9 cellular contexts compared by ENCODE assay signal in the genomic region with DNA sequence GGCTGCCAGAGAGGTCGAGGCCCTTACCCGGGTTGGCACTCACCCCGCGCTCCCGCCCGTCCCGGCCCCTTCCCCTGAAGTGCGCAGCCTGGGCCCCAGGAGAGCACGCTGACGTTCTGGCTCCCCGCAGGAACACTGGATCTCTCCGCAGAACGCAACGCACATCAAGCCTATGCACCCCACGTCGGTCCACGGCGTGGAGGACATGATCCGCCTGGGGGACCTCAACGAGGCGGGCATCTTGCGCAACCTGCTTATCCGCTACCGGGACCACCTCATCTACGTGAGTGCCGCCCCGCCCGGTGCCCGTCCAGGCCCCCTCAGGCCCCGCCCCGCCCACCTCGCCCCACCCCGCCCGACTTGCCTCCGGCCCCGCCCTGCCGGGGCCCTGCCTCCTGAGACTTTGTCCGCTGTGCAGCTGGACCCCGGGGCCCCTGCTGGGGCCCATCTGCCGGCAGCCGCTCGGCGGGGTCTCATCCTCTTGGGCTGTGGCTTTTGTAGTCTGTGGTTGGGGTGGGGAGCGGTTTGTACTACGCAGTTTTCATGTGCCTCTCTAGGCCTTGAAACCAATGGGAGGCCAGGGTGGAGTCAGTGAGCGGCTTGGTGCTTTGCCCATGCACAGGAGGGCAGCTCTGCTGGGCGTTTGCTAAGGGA. TPM values are rescaled to one million over a fixed set of nuclear protein-coding genes. Genes with fewer than 3 reads are reported as not detected.
DNase-seq lines count a peak whose midpoint lies in the region; ATAC-seq and TF ChIP-seq lines count a peak whose summit lies in the region.
"Had no signal": no experiment of that assay in that cellular context is flagged by ENCODE, and none has a peak within 500 bp of the region (broad histone marks: within the 10 kb centered on the region; RNA-seq: fewer than 3 reads in every experiment).

No MANE protein-coding gene starts in this region.

- ATAC-seq in activated CD8-positive, alpha-beta T cell treated with anti-CD3 and anti-CD28 coated beads, Interleukin-2, amount 10 ng/mL, durations not matched to agents 7 days and 5 days, result peak; percentile 56
- ATAC-seq in stimulated activated naive B cell treated with anti-CD40 and anti-IgM and Interleukin-4, amounts not matched to agents 10 μg/mL and 1 μg/mL and 100 μg/mL, for 72 hours (replicated peaks), result peak; percentile 31 to 41
- no peak for ATAC-seq in HG03108 (IDR thresholded peaks at IDR 0.05; ENCODE audit: unreplicated experiment)
- no peak for ATAC-seq in HG03039 (IDR thresholded peaks at IDR 0.05; ENCODE audit: unreplicated experiment)

- intact Hi-C loops in activated CD4-positive, alpha-beta T cell treated with anti-CD3 and anti-CD28 coated beads, Interleukin-2, amount 10 ng/mL, durations not matched to agents 24 days and 14 days (cut with micrococcal nuclease), result no loop called here

- TF ChIP-seq CTCF in cardiac muscle cell (IDR thresholded peaks at IDR 0.05; ENCODE audit: low read depth, low read length), result no peak

- POLR2A ChIA-PET in activated CD8-positive, alpha-beta T cell treated with anti-CD3 and anti-CD28 coated beads, Interleukin-2, amount 10 ng/mL, durations not matched to agents 7 days and 5 days (lab: Charles Lee), result no interaction called here

- H3K9me3 ChIP-seq in cardiac muscle cell (ENCODE audit: low read depth) (no peaks in the 10 kb centered on the region), HAP-1 (no peaks in the 10 kb centered on the region)

- peak; percentile 78 for DNase-seq in activated CD4-positive, alpha-beta T cell treated with anti-CD3 and anti-CD28 coated beads, Interleukin-2, amount 10 ng/mL, durations not matched to agents 24 days and 14 days
- no peak for DNase-seq in activated CD4-positive, alpha-beta T cell treated with anti-CD3 and anti-CD28 coated beads, Interleukin-2, amount 50 U/mL, for 4 hours
- peak; percentile 65 for DNase-seq in activated CD8-positive, alpha-beta T cell treated with anti-CD3 and anti-CD28 coated beads, Interleukin-2, amount 10 ng/mL, durations not matched to agents 7 days and 5 days
- DNase-seq in cardiac muscle cell (ENCODE audit: low read depth in 1 of 2, low spot score in 1 of 2), result peak; percentile 15 to 24
- no peak for DNase-seq in stimulated activated naive B cell treated with anti-CD40 and anti-IgM and Interleukin-4, amounts not matched to agents 10 μg/mL and 1 μg/mL and 100 μg/mL, for 72 hours
- DNase-seq in HAP-1 (ENCODE audit: low spot score in 2 of 2), result no peak

- H3K4me3 ChIP-seq in cardiac muscle cell (peak overlapping the region; percentile 14), HAP-1 (no peak overlapping the region)

- H3K4me1 Mint-ChIP-seq in activated CD4-positive, alpha-beta T cell treated with anti-CD3 and anti-CD28 coated beads, Interleukin-2, amount 10 ng/mL, durations not matched to agents 24 days and 14 days, result peaks cover 24% of the 10 kb centered on the region
- peaks cover 43% of the 10 kb centered on the region for H3K4me1 Mint-ChIP-seq in activated CD8-positive, alpha-beta T cell treated with anti-CD3 and anti-CD28 coated beads, Interleukin-2, amount 10 ng/mL, durations not matched to agents 7 days and 5 days (ENCODE audit: low read depth)
- H3K4me1 Mint-ChIP-seq in stimulated activated naive B cell treated with anti-CD40 and anti-IgM and Interleukin-4, amounts not matched to agents 10 μg/mL and 1 μg/mL and 100 μg/mL, for 72 hours, result peaks cover 18 to 31% of the 10 kb centered on the region in 2 donors

- H3K27ac Mint-ChIP-seq in activated CD4-positive, alpha-beta T cell treated with anti-CD3 and anti-CD28 coated beads, Interleukin-2, amount 10 ng/mL, durations not matched to agents 24 days and 14 days, result no peak overlapping the region
- no peak overlapping the region for H3K27ac Mint-ChIP-seq in activated CD8-positive, alpha-beta T cell treated with anti-CD3 and anti-CD28 coated beads, Interleukin-2, amount 10 ng/mL, durations not matched to agents 7 days and 5 days
- peak overlapping the region; percentile 66 for H3K27ac Mint-ChIP-seq in stimulated activated naive B cell treated with anti-CD40 and anti-IgM and Interleukin-4, amounts not matched to agents 10 μg/mL and 1 μg/mL and 100 μg/mL, for 72 hours

- H3K36me3 ChIP-seq in cardiac muscle cell (no peaks in the 10 kb centered on the region), HAP-1 (replicated peaks) (no peaks in the 10 kb centered on the region)

- no peaks in the 10 kb centered on the region for H3K9me3 Mint-ChIP-seq in activated CD4-positive, alpha-beta T cell treated with anti-CD3 and anti-CD28 coated beads, Interleukin-2, amount 10 ng/mL, durations not matched to agents 24 days and 14 days
- no peaks in the 10 kb centered on the region for H3K9me3 Mint-ChIP-seq in activated CD8-positive, alpha-beta T cell treated with anti-CD3 and anti-CD28 coated beads, Interleukin-2, amount 10 ng/mL, durations not matched to agents 7 days and 5 days (ENCODE audit: insufficient read depth)
- no peaks in the 10 kb centered on the region for H3K9me3 Mint-ChIP-seq in stimulated activated naive B cell treated with anti-CD40 and anti-IgM and Interleukin-4, amounts not matched to agents 10 μg/mL and 1 μg/mL and 100 μg/mL, for 72 hours

- H3K4me1 ChIP-seq in cardiac muscle cell (ENCODE audit: low read depth), result peaks cover 5% of the 10 kb centered on the region
- no peaks in the 10 kb centered on the region for H3K4me1 ChIP-seq in HAP-1

- H3K27me3 ChIP-seq in cardiac muscle cell, result peaks cover 12% of the 10 kb centered on the region
- H3K27me3 ChIP-seq in HAP-1 (ENCODE audit: low read depth), result no peaks in the 10 kb centered on the region

- in situ Hi-C loops in HAP-1 (cut with MboI; ENCODE audit: low sequenced_read_pairs), result no loop called here

- CTCF ChIA-PET in activated CD8-positive, alpha-beta T cell treated with anti-CD3 and anti-CD28 coated beads, Interleukin-2, amount 10 ng/mL, durations not matched to agents 7 days and 5 days (lab: Charles Lee), result interaction anchor here (1.0 to 2.9 kb wide), 2 partner anchors 20 to 41 kb away, joined by 3 to 18 read pairs; a partner anchor contains a TSS

- H3K36me3 Mint-ChIP-seq in activated CD4-positive, alpha-beta T cell treated with anti-CD3 and anti-CD28 coated beads, Interleukin-2, amount 10 ng/mL, durations not matched to agents 24 days and 14 days (ENCODE audit: low read depth), result no peaks in the 10 kb centered on the region
- H3K36me3 Mint-ChIP-seq in activated CD8-positive, alpha-beta T cell treated with anti-CD3 and anti-CD28 coated beads, Interleukin-2, amount 10 ng/mL, durations not matched to agents 7 days and 5 days (ENCODE audit: low read depth), result no peaks in the 10 kb centered on the region
- peaks cover 0 to 1% of the 10 kb centered on the region in 2 donors for H3K36me3 Mint-ChIP-seq in stimulated activated naive B cell treated with anti-CD40 and anti-IgM and Interleukin-4, amounts not matched to agents 10 μg/mL and 1 μg/mL and 100 μg/mL, for 72 hours

- H3K27ac ChIP-seq in cardiac muscle cell, result no peak overlapping the region
- H3K27ac ChIP-seq: C4-2B had no signal

- peaks cover 14% of the 10 kb centered on the region for H3K27me3 Mint-ChIP-seq in activated CD4-positive, alpha-beta T cell treated with anti-CD3 and anti-CD28 coated beads, Interleukin-2, amount 10 ng/mL, durations not matched to agents 24 days and 14 days
- peaks cover 58% of the 10 kb centered on the region for H3K27me3 Mint-ChIP-seq in activated CD8-positive, alpha-beta T cell treated with anti-CD3 and anti-CD28 coated beads, Interleukin-2, amount 10 ng/mL, durations not matched to agents 7 days and 5 days (ENCODE audit: low read depth)
- peaks cover 21 to 28% of the 10 kb centered on the region in 2 donors for H3K27me3 Mint-ChIP-seq in stimulated activated naive B cell treated with anti-CD40 and anti-IgM and Interleukin-4, amounts not matched to agents 10 μg/mL and 1 μg/mL and 100 μg/mL, for 72 hours

- H3K4me3 Mint-ChIP-seq in activated CD4-positive, alpha-beta T cell treated with anti-CD3 and anti-CD28 coated beads, Interleukin-2, amount 10 ng/mL, durations not matched to agents 24 days and 14 days, result peak overlapping the region; percentile 76
- H3K4me3 Mint-ChIP-seq in activated CD8-positive, alpha-beta T cell treated with anti-CD3 and anti-CD28 coated beads, Interleukin-2, amount 10 ng/mL, durations not matched to agents 7 days and 5 days, result peak overlapping the region; percentile 26
- peak overlapping the region; percentile 58 to 59 for H3K4me3 Mint-ChIP-seq in stimulated activated naive B cell treated with anti-CD40 and anti-IgM and Interleukin-4, amounts not matched to agents 10 μg/mL and 1 μg/mL and 100 μg/mL, for 72 hours

RNA-seq across cellular contexts. Expression of a gene that starts 19.7 kb away (rescaled TPM):
- total RNA-seq in activated CD4-positive, alpha-beta T cell treated with anti-CD3 and anti-CD28 coated beads, Interleukin-2, amount 10 ng/mL, durations not matched to agents 24 days and 14 days, result 0.07 TPM in 1 of 2 replicates, not detected in the other
- total RNA-seq in activated CD8-positive, alpha-beta T cell treated with anti-CD3 and anti-CD28 coated beads, Interleukin-2, amount 10 ng/mL, durations not matched to agents 7 days and 5 days, result not detected
- 1.4 and 1.6 TPM in 2 replicates for total RNA-seq in cardiac muscle cell
- polyA plus RNA-seq in cardiac muscle cell, result 0.25 and 0.48 TPM in 2 replicates

RNA-seq across cellular contexts. Expression of a gene that starts 45.2 kb away (rescaled TPM):
- total RNA-seq in activated CD4-positive, alpha-beta T cell treated with anti-CD3 and anti-CD28 coated beads, Interleukin-2, amount 10 ng/mL, durations not matched to agents 24 days and 14 days, result not detected in 2 replicates
- total RNA-seq in activated CD8-positive, alpha-beta T cell treated with anti-CD3 and anti-CD28 coated beads, Interleukin-2, amount 10 ng/mL, durations not matched to agents 7 days and 5 days, result not detected
- not detected in 2 replicates for total RNA-seq in cardiac muscle cell
- not detected in 2 replicates for polyA plus RNA-seq in cardiac muscle cell

Comparison
In these comparisons a context has a peak if more than half of its experiments do, and no peak if none do; other contexts are left out.
1. DNase-seq: peak in activated CD4-positive, alpha-beta T cell treated with anti-CD3 and anti-CD28 coated beads, Interleukin-2, amount 10 ng/mL, durations not matched to agents 24 days and 14 days (single experiment), activated CD8-positive, alpha-beta T cell treated with anti-CD3 and anti-CD28 coated beads, Interleukin-2, amount 10 ng/mL, durations not matched to agents 7 days and 5 days (single experiment) and cardiac muscle cell (2 of 2); none in activated CD4-positive, alpha-beta T cell treated with anti-CD3 and anti-CD28 coated beads, Interleukin-2, amount 50 U/mL, for 4 hours (0 of 2), stimulated activated naive B cell treated with anti-CD40 and anti-IgM and Interleukin-4, amounts not matched to agents 10 μg/mL and 1 μg/mL and 100 μg/mL, for 72 hours (single experiment) and HAP-1 (0 of 2).
2. H3K4me3 Mint-ChIP-seq: peak in every context shown above with its lines; median percentile 76 in activated CD4-positive, alpha-beta T cell treated with anti-CD3 and anti-CD28 coated beads, Interleukin-2, amount 10 ng/mL, durations not matched to agents 24 days and 14 days; 58 in stimulated activated naive B cell treated with anti-CD40 and anti-IgM and Interleukin-4, amounts not matched to agents 10 μg/mL and 1 μg/mL and 100 μg/mL, for 72 hours; 26 in activated CD8-positive, alpha-beta T cell treated with anti-CD3 and anti-CD28 coated beads, Interleukin-2, amount 10 ng/mL, durations not matched to agents 7 days and 5 days.
3. ATAC-seq: peak in activated CD8-positive, alpha-beta T cell treated with anti-CD3 and anti-CD28 coated beads, Interleukin-2, amount 10 ng/mL, durations not matched to agents 7 days and 5 days (single experiment) and stimulated activated naive B cell treated with anti-CD40 and anti-IgM and Interleukin-4, amounts not matched to agents 10 μg/mL and 1 μg/mL and 100 μg/mL, for 72 hours (2 of 2); none in HG03108 (single experiment) and HG03039 (single experiment).